ENCODE assay signal across 8 cellular contexts in the genomic region with DNA sequence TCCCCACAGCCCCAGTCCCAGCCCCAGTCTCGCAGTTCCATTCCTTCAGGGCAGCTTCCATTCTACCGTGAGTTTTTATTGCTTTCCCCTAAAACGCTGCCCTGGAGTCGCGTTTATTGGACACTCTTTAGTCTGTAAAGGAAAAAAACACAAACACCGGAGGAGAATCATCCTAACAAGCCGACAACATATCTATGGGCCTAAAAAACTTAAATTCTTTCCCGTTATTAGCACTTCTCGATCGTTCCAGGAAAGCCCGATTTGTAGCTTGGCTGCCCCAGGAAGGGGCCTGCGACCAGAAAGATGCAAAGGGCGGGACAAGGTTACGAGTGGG.
DNase-seq lines count a peak whose midpoint lies in the region; ATAC-seq, FAIRE-seq and TF ChIP-seq lines count a peak whose summit lies in the region.

No MANE protein-coding gene starts in this region.

- peak overlapping the region; percentile 77 to 92 (median 86) for H3K4me3 Mint-ChIP-seq in CD4-positive, alpha-beta memory T cell
- peak overlapping the region; percentile 96 for H3K4me3 Mint-ChIP-seq in astrocyte (ENCODE audit: unreplicated experiment)

- peaks cover 5 to 19% (median 11%) of the 10 kb centered on the region in 4 donors for H3K4me1 Mint-ChIP-seq in CD4-positive, alpha-beta memory T cell
- H3K4me1 Mint-ChIP-seq in astrocyte (ENCODE audit: low read depth, unreplicated experiment) = peaks cover 29% of the 10 kb centered on the region

- POLR2A ChIA-PET in CD4-positive, alpha-beta memory T cell (lab: Charles Lee; ENCODE audit: partially characterized antibody) = interaction anchor here (0.8 to 1.5 kb wide), 4 partner anchors 10 to 352 kb away, joined by 3 to 6 read pairs (median 3); partner anchors contain the start of gene CBR4

- H3K4me3 ChIP-seq in CD4-positive, alpha-beta memory T cell (ENCODE audit: low read length in 2 of 2) = peak overlapping the region; percentile 34 to 53
- H3K4me3 ChIP-seq in astrocyte (ENCODE audit: insufficient read depth, low read depth, low read length) (peak overlapping the region; percentile 81), lower lobe of right lung (peak overlapping the region; percentile 77), uterus (peak overlapping the region; percentile 62 to 98)

- H3K79me2 ChIP-seq in astrocyte (ENCODE audit: insufficient read depth, low read length) = peaks cover 54% of the 10 kb centered on the region

- no peaks in the 10 kb centered on the region for H3K9me3 ChIP-seq in CD4-positive, alpha-beta memory T cell (ENCODE audit: control insufficient read depth in 1 of 2, low read length in 2 of 2)
- H3K9me3 ChIP-seq in astrocyte (ENCODE audit: insufficient read depth, low read depth, low read length) (no peaks in the 10 kb centered on the region), lower lobe of right lung (no peaks in the 10 kb centered on the region), uterus (no peaks in the 10 kb centered on the region)

- no peak overlapping the region for H3K27ac ChIP-seq in CD4-positive, alpha-beta memory T cell (ENCODE audit: low read depth, low read length)
- H3K27ac ChIP-seq in astrocyte (ENCODE audit: low read depth, low read length) = peak overlapping the region; percentile 96
- peak overlapping the region; percentile 85 for H3K27ac ChIP-seq in lower lobe of right lung
- H3K27ac ChIP-seq in uterus = peak overlapping the region; percentile 98 to 99

- H3K27ac Mint-ChIP-seq in CD4-positive, alpha-beta memory T cell = peak overlapping the region in 1 of 7 donors; percentile 10
- H3K27ac Mint-ChIP-seq in astrocyte (ENCODE audit: unreplicated experiment) = peak overlapping the region; percentile 95

- peak overlapping the region; percentile 62 for H2AFZ ChIP-seq in astrocyte (ENCODE audit: low read depth, low read length)

- no peaks in the 10 kb centered on the region for H3K36me3 Mint-ChIP-seq in CD4-positive, alpha-beta memory T cell
- peaks cover 21% of the 10 kb centered on the region for H3K36me3 Mint-ChIP-seq in astrocyte (ENCODE audit: low read depth, unreplicated experiment)

- peaks cover 41 to 51% of the 10 kb centered on the region in 2 donors for H3K27me3 Mint-ChIP-seq in CD4-positive, alpha-beta memory T cell
- no peaks in the 10 kb centered on the region for H3K27me3 Mint-ChIP-seq in astrocyte (ENCODE audit: low read depth, unreplicated experiment)

- H3K9ac ChIP-seq in astrocyte (ENCODE audit: low read length) = peak overlapping the region; percentile 98

- FAIRE-seq in astrocyte (lab: Jason Lieb, UNC) = peak; percentile 37

- H3K27me3 ChIP-seq in CD4-positive, alpha-beta memory T cell (ENCODE audit: insufficient read depth, low read length) = peaks cover 23% of the 10 kb centered on the region
- H3K27me3 ChIP-seq in astrocyte (ENCODE audit: insufficient read depth, low read length) = no peaks in the 10 kb centered on the region
- H3K27me3 ChIP-seq in lower lobe of right lung (ENCODE audit: low read depth) = peaks cover 18% of the 10 kb centered on the region
- no peaks in the 10 kb centered on the region for H3K27me3 ChIP-seq in uterus

- ATAC-seq in HG02798 (IDR thresholded peaks at IDR 0.05; ENCODE audit: poor library complexity, unreplicated experiment) (peak; percentile 1), lower lobe of right lung (no peak), HG02970 (IDR thresholded peaks at IDR 0.05; ENCODE audit: low FRiP score, unreplicated experiment) (no peak)

- H3K9me3 Mint-ChIP-seq in CD4-positive, alpha-beta memory T cell = no peaks in the 10 kb centered on the region
- no peaks in the 10 kb centered on the region for H3K9me3 Mint-ChIP-seq in astrocyte (ENCODE audit: unreplicated experiment)

- peaks cover 13% of the 10 kb centered on the region for H3K4me1 ChIP-seq in CD4-positive, alpha-beta memory T cell (ENCODE audit: insufficient read depth, low read length)
- H3K4me1 ChIP-seq in astrocyte (ENCODE audit: insufficient read depth, low read length) (peaks cover 32% of the 10 kb centered on the region), lower lobe of right lung (peaks cover 21% of the 10 kb centered on the region), uterus (no peaks in the 10 kb centered on the region)

- intact Hi-C loops in CD4-positive, alpha-beta memory T cell (cut with micrococcal nuclease) = loop anchor here (2.0 to 5.0 kb wide), 2 partner anchors 15 to 181 kb away; partner anchors contain the start of gene CBR4
- intact Hi-C loops in lower lobe of right lung (cut with DNase I) (no loop called here), uterus (cut with DNase I; ENCODE audit: low total_unique reads) (loop anchor here (5.0 to 10.0 kb wide), 2 partner anchors 64 to 197 kb away; no protein-coding TSS in a partner anchor)

- no peak for TF ChIP-seq POLR2A in uterus (IDR thresholded peaks at IDR 0.05)

- H3K36me3 ChIP-seq in CD4-positive, alpha-beta memory T cell (ENCODE audit: insufficient read depth, low read length) = no peaks in the 10 kb centered on the region
- H3K36me3 ChIP-seq in astrocyte (ENCODE audit: insufficient read depth, low read length) = peaks cover 3% of the 10 kb centered on the region
- H3K36me3 ChIP-seq in lower lobe of right lung = no peaks in the 10 kb centered on the region
- no peaks in the 10 kb centered on the region for H3K36me3 ChIP-seq in uterus

- DNase-seq in CD4-positive, alpha-beta memory T cell = no peak
- DNase-seq in astrocyte (ENCODE audit: low read depth) = no peak
- DNase-seq in lower lobe of right lung = no peak
- no peak for DNase-seq in uterus
- DNase-seq in kidney glomerular epithelial cell (lab: John Stamatoyannopoulos, UW) = no peak
- DNase-seq in DMS153 treated with DMSO at 0.1 percent for 48 hours (lab: John Stamatoyannopoulos, UW; ENCODE audit: unreplicated experiment) = no peak

- CTCF ChIA-PET in CD4-positive, alpha-beta memory T cell (lab: Charles Lee; ENCODE audit: partially characterized antibody) = interaction anchor here (1.8 kb wide), 1 partner anchor 10 kb away, joined by 9 read pairs; no protein-coding TSS in a partner anchor

- TF ChIP-seq CTCF in astrocyte (IDR thresholded peaks at IDR 0.05; ENCODE audit: insufficient read depth, low read depth, low read length) (no peak), lower lobe of right lung (IDR thresholded peaks at IDR 0.05) (no peak), uterus (IDR thresholded peaks at IDR 0.05) (no peak)

- H3K4me2 ChIP-seq in astrocyte (ENCODE audit: low read length) = peak overlapping the region; percentile 94

- peaks cover 40% of the 10 kb centered on the region for H4K20me1 ChIP-seq in astrocyte (ENCODE audit: insufficient read depth, low read length)
